ENCODE assay signal across 1 cellular context in the genomic region with DNA sequence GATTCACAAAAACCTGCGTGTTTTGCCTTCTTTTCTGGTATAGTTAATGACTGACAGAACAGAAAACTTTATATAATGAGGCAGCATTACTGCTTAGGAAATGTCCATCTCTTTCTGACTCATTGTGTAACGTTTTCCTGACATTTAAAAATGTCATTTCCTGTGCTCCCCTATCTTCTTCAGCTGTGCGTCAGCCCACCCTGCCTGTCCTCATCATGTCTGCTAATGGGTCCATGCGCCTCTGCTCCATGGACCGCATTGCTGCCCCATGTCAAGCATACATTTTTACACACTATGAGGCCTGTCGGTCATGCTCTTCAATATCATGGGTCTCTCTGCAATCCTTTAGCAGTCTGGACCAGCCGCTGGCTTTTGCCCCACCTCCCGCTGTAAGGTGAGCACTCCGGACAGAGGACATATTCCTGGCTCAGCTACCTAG.
A peak's percentile ranks its signal among the peaks of the same experiment; 100 is the strongest.
TF ChIP-seq lines count a peak whose summit lies in the region.

No MANE protein-coding gene starts in this region.

TF ChIP-seq in endothelial cell of umbilical vein, 7 proteins besides CTCF, POLR2A, EP300 and RAD21 (continued from another document):
- TF ChIP-seq MAX (IDR thresholded peaks at IDR 0.05; ENCODE audit: insufficient read depth, insufficient read length): no peak
- TF ChIP-seq JUN (IDR thresholded peaks at IDR 0.05; ENCODE audit: borderline replicate concordance, insufficient read depth, insufficient read length, low read depth): peak; percentile 35
- peak; percentile 85 for TF ChIP-seq FOS (IDR thresholded peaks at IDR 0.05; ENCODE audit: borderline replicate concordance, insufficient read depth, low read length)
- peak; percentile 57 for TF ChIP-seq GATA2 (IDR thresholded peaks at IDR 0.05; ENCODE audit: insufficient read depth, insufficient read length, low read depth, low read length)
- no peak for TF ChIP-seq MYC (IDR thresholded peaks at IDR 0.05; ENCODE audit: low read depth, low read length)
TF ChIP-seq in endothelial cell of umbilical vein: peak in this region for 4.
